11 cellular contexts compared by ENCODE assay signal in the genomic region with DNA sequence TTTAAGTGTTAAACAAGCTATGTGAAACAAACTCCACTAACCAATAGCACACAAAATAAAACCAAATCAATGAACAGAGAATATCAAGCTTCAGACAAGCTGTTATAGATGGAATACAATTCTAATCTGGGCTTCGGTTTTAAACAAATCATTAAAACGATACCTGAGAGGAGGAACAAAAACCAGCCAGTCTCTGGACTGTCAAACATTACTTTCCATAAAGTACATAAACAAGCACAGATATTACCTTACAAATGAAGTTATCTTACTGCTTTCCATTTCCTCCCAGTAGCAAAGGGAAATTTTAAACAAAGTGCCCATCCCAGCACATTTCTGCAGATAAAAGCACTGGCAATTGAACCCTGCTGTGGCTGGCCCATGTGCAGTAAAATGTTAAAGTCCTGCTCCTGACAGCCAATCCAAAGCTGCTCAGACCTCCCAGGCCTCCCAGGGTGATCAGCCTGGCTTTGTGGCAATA.
DNase-seq lines count a peak whose midpoint lies in the region; ATAC-seq lines count a peak whose summit lies in the region.
"Had no signal": no experiment of that assay in that cellular context is flagged by ENCODE, and none has a peak within 500 bp of the region (broad histone marks: within the 10 kb centered on the region; RNA-seq: fewer than 3 reads in every experiment).

No MANE protein-coding gene starts in this region.

- H2AFZ ChIP-seq in GM23248: peak overlapping the region; percentile 35; the same call in 1 of the 2 replicates
- no peak overlapping the region for H2AFZ ChIP-seq in mesenchymal stem cell (ENCODE audit: low read depth, low read length)

- H3K4me1 ChIP-seq in GM23248 (ENCODE audit: insufficient read depth) (no peaks in the 10 kb centered on the region), iPS-18a (ENCODE audit: control insufficient read depth, low read depth, low read length) (peaks cover 44% of the 10 kb centered on the region), mesenchymal stem cell (ENCODE audit: control insufficient read depth, insufficient read depth, low read depth, low read length) (no peaks in the 10 kb centered on the region)

- no peak for DNase-seq in GM23248
- no peak for DNase-seq in NCI-H187 treated with DMSO at 0.1 percent for 48 hours (lab: John Stamatoyannopoulos, UW)
- no peak for DNase-seq in mesenchymal stem cell
- no peak for DNase-seq in NK-92 treated with Interleukin-12 subunit alpha and Interleukin-12 subunit beta, amount 100 ng/mL, for 24 hours (lab: John Stamatoyannopoulos, UW)
- DNase-seq in occipital lobe (lab: John Stamatoyannopoulos, UW): no peak
- DNase-seq: hippocampal formation; stimulated activated naive CD4-positive, alpha-beta T cell treated with Interleukin-2 at 50 U/mL for 16 hours; T-helper 17 cell had no signal

- H3F3A ChIP-seq in GM23248 (ENCODE audit: insufficient read depth): no peaks in the 10 kb centered on the region

- H3K9me3 ChIP-seq in GM23248 (ENCODE audit: low read depth): no peaks in the 10 kb centered on the region
- H3K9me3 ChIP-seq in iPS-18a (ENCODE audit: control insufficient read depth, low read depth, low read length): no peaks in the 10 kb centered on the region
- no peaks in the 10 kb centered on the region for H3K9me3 ChIP-seq in mesenchymal stem cell (ENCODE audit: control insufficient read depth, low read length)

- H3K79me2 ChIP-seq in GM23248 (ENCODE audit: insufficient read depth): no peaks in the 10 kb centered on the region

- H3K4me2 ChIP-seq in GM23248 (ENCODE audit: unreplicated experiment) (no peak overlapping the region), mesenchymal stem cell (ENCODE audit: low read length, poor library complexity, severe bottlenecking) (no peak overlapping the region)

- H4K20me1 ChIP-seq in GM23248 (ENCODE audit: insufficient read depth): no peaks in the 10 kb centered on the region

- no peak overlapping the region for H3K18ac ChIP-seq in mesenchymal stem cell (ENCODE audit: low read depth in 1 of 2, low read length in 2 of 2)

- no peak overlapping the region for H2BK120ac ChIP-seq in mesenchymal stem cell (ENCODE audit: low read depth, low read length)

- H3K4me3 ChIP-seq in GM23248 (0 out of 2 replicates have a peak overlapping the region, but pooled peaks have one; percentile 4), iPS-18a (ENCODE audit: low read length) (peak overlapping the region; percentile 29), mesenchymal stem cell (ENCODE audit: insufficient read depth in 1 of 2, low read depth in 1 of 2, low read length in 2 of 2) (no peak overlapping the region)

- in situ Hi-C loops in GM23248 (cut with MboI): no loop called here

- H3K27ac ChIP-seq in GM23248 (no peak overlapping the region), iPS-18a (ENCODE audit: low read length) (no peak overlapping the region), mesenchymal stem cell (ENCODE audit: low read length, poor library complexity, severe bottlenecking) (no peak overlapping the region)

- H2BK5ac ChIP-seq in mesenchymal stem cell (ENCODE audit: low read depth, low read length, poor library complexity, severe bottlenecking): no peak overlapping the region

- H3K36me3 ChIP-seq in GM23248 (ENCODE audit: low read depth) (no peaks in the 10 kb centered on the region), iPS-18a (ENCODE audit: control insufficient read depth, low read depth, low read length) (no peaks in the 10 kb centered on the region), mesenchymal stem cell (ENCODE audit: control insufficient read depth in 1 of 2, insufficient read depth in 2 of 2, low read depth in 1 of 2, low read length in 2 of 2) (no peaks in the 10 kb centered on the region)

- no peaks in the 10 kb centered on the region for H3K9me2 ChIP-seq in GM23248 (ENCODE audit: insufficient read depth)

- no peak overlapping the region for H3K4ac ChIP-seq in mesenchymal stem cell (ENCODE audit: low read depth in 1 of 2, low read length in 2 of 2)

- H3K79me1 ChIP-seq in mesenchymal stem cell (replicated peaks; ENCODE audit: low read length, poor library complexity, severe bottlenecking): no peaks in the 10 kb centered on the region

- no peak overlapping the region for H4K91ac ChIP-seq in mesenchymal stem cell (ENCODE audit: low read length)

- H2AK5ac ChIP-seq in mesenchymal stem cell (ENCODE audit: low read length, severe bottlenecking): no peak overlapping the region

- no peak overlapping the region for H4K8ac ChIP-seq in mesenchymal stem cell (ENCODE audit: low read length)

- H3K9ac ChIP-seq in GM23248: no peak overlapping the region
- H3K9ac ChIP-seq in iPS-18a (ENCODE audit: low read length): no peak overlapping the region
- no peak overlapping the region for H3K9ac ChIP-seq in mesenchymal stem cell (ENCODE audit: low read length)

- 34 to 43% methylated on average over 2 of the region's 2 CpGs for WGBS in GM23248 (ENCODE audit: low coverage in 1 of 2, low lambda C conversion rate in 2 of 2, missing lambda C conversion rate in 2 of 2), 2 experiments
- WGBS in mesenchymal stem cell: 92% methylated on average over 2 of the region's 2 CpGs

- H2BK12ac ChIP-seq in mesenchymal stem cell (ENCODE audit: low read length in 2 of 2): no peak overlapping the region

- H3K27me3 ChIP-seq in GM23248 (replicated peaks; ENCODE audit: insufficient read depth) (no peaks in the 10 kb centered on the region), iPS-18a (ENCODE audit: control insufficient read depth, insufficient read depth, low read length) (no peaks in the 10 kb centered on the region), mesenchymal stem cell (ENCODE audit: control insufficient read depth in 1 of 2, insufficient read depth in 1 of 2, low read length in 2 of 2) (no peaks in the 10 kb centered on the region)

- H2BK15ac ChIP-seq in mesenchymal stem cell (ENCODE audit: low read depth, poor library complexity, severe bottlenecking): no peak overlapping the region

- no peak overlapping the region for H3K23ac ChIP-seq in mesenchymal stem cell (ENCODE audit: low read length in 2 of 2)

- H3K14ac ChIP-seq in mesenchymal stem cell (ENCODE audit: low read length in 2 of 2): no peak overlapping the region

- ATAC-seq in GM18870 (IDR thresholded peaks at IDR 0.05; ENCODE audit: unreplicated experiment) (peak; percentile 66), HG03558 (IDR thresholded peaks at IDR 0.05; ENCODE audit: extremely low read depth, unreplicated experiment) (peak; percentile 56)
- ATAC-seq: T-helper 17 cell had no signal

Comparison
In these comparisons a context has a peak if more than half of its experiments do, and no peak if none do; other contexts are left out.
1. H3K4me3 ChIP-seq: peak in GM23248 (single experiment) and iPS-18a (single experiment); none in mesenchymal stem cell (0 of 2).